ENCODE assay signal across 18 cellular contexts in genomic region chr22:17647452-17647851, GRCh38. TPM values are rescaled to one million over a fixed set of nuclear protein-coding genes. Genes with fewer than 3 reads are reported as not detected.
DNase-seq lines count a peak whose midpoint lies in the region; ATAC-seq, FAIRE-seq and TF ChIP-seq lines count a peak whose summit lies in the region.
"Had no signal": no experiment of that assay in that cellular context is flagged by ENCODE, and none has a peak within 500 bp of the region (broad histone marks: within the 10 kb centered on the region; RNA-seq: fewer than 3 reads in every experiment).

No MANE protein-coding gene starts in this region.

- TF ChIP-seq CTCF in OCI-LY3 (IDR thresholded peaks at IDR 0.05; ENCODE audit: low read depth, low read length) (no peak), astrocyte (IDR thresholded peaks at IDR 0.05; ENCODE audit: insufficient read depth, low read depth, low read length) (no peak), GM20000 (IDR thresholded peaks at IDR 0.05; ENCODE audit: extremely low read depth, missing control alignments) (no peak), upper lobe of right lung (IDR thresholded peaks at IDR 0.05) (no peak)

- intact Hi-C loops in head of caudate nucleus (cut with DNase I) (no loop called here), upper lobe of right lung (cut with DNase I) (no loop called here)

- H3K27ac ChIP-seq in OCI-LY3 (ENCODE audit: low read length) (peak overlapping the region; percentile 43), astrocyte (ENCODE audit: low read depth, low read length) (no peak overlapping the region), upper lobe of right lung (no peak overlapping the region)
- H3K27ac ChIP-seq: BLaER1, GM23248 had no signal

- FAIRE-seq in astrocyte (lab: Jason Lieb, UNC) = no peak
- FAIRE-seq: D721Med, G401.6, GM12891, GM19239 had no signal

- DNase-seq in stimulated activated naive CD8-positive, alpha-beta T cell treated with anti-CD3 and anti-CD28 coated beads, Interleukin-15, amount 100 ng/mL, for 72 hours = no peak
- no peak for DNase-seq in astrocyte (ENCODE audit: low read depth)
- no peak for DNase-seq in NOMO-1 treated with dmso at 0.1 percent for 144 hours (lab: John Stamatoyannopoulos, UW; ENCODE audit: unreplicated experiment)
- no peak for DNase-seq in head of caudate nucleus
- no peak for DNase-seq in GM20000 (ENCODE audit: low spot score)
- DNase-seq in upper lobe of right lung = no peak
- DNase-seq: 8988T; Caco-2; CD4-positive, CD25-positive, alpha-beta regulatory T cell had no signal

- no peak overlapping the region for H2AFZ ChIP-seq in OCI-LY3 (ENCODE audit: low read depth, low read length)
- H2AFZ ChIP-seq in astrocyte (ENCODE audit: low read depth, low read length) = no peak overlapping the region
- H2AFZ ChIP-seq: GM23248 had no signal

- peaks cover 13% of the 10 kb centered on the region for H3K36me3 ChIP-seq in OCI-LY3 (replicated peaks; ENCODE audit: low read depth, low read length)
- no peaks in the 10 kb centered on the region for H3K36me3 ChIP-seq in astrocyte (ENCODE audit: insufficient read depth, low read length)
- H3K36me3 ChIP-seq in upper lobe of right lung = no peaks in the 10 kb centered on the region
- H3K36me3 ChIP-seq: HAP-1 had no signal

- no peak for ATAC-seq in stimulated activated naive CD8-positive, alpha-beta T cell treated with anti-CD3 and anti-CD28 coated beads, Interleukin-15, amount 100 ng/mL, for 72 hours
- no peak for ATAC-seq in upper lobe of right lung

- H3K9me3 Mint-ChIP-seq in stimulated activated naive CD8-positive, alpha-beta T cell treated with anti-CD3 and anti-CD28 coated beads, Interleukin-15, Interleukin-2, amounts not matched to agents 100 ng/mL and 50 ng/mL, for 24 hours = no peaks in the 10 kb centered on the region
- H3K9me3 Mint-ChIP-seq in stimulated activated naive CD8-positive, alpha-beta T cell treated with anti-CD3 and anti-CD28 coated beads, Interleukin-15, amount 100 ng/mL, for 72 hours = no peaks in the 10 kb centered on the region
- H3K9me3 Mint-ChIP-seq in astrocyte (ENCODE audit: unreplicated experiment) = no peaks in the 10 kb centered on the region
- H3K9me3 Mint-ChIP-seq: CD4-positive, CD25-positive, alpha-beta regulatory T cell had no signal

- H3K4me1 Mint-ChIP-seq in stimulated activated naive CD8-positive, alpha-beta T cell treated with anti-CD3 and anti-CD28 coated beads, Interleukin-15, Interleukin-2, amounts not matched to agents 100 ng/mL and 50 ng/mL, for 24 hours (ENCODE audit: low read depth) = peaks cover 13% of the 10 kb centered on the region
- peaks cover 10% of the 10 kb centered on the region for H3K4me1 Mint-ChIP-seq in stimulated activated naive CD8-positive, alpha-beta T cell treated with anti-CD3 and anti-CD28 coated beads, Interleukin-15, amount 100 ng/mL, for 72 hours
- H3K4me1 Mint-ChIP-seq in astrocyte (ENCODE audit: low read depth, unreplicated experiment) = no peaks in the 10 kb centered on the region

- H3K4me3 ChIP-seq in OCI-LY3 (ENCODE audit: low read length) (no peak overlapping the region), astrocyte (ENCODE audit: insufficient read depth, low read depth, low read length) (no peak overlapping the region), upper lobe of right lung (no peak overlapping the region)
- H3K4me3 ChIP-seq: BLaER1, GM23248, HAP-1 had no signal

- H3K4me2 ChIP-seq in OCI-LY3 (ENCODE audit: low read length) = peak overlapping the region; percentile 21; the same call in 1 of the 2 replicates
- no peak overlapping the region for H3K4me2 ChIP-seq in astrocyte (ENCODE audit: low read length)
- H3K4me2 ChIP-seq: BLaER1 had no signal

- peaks cover 12% of the 10 kb centered on the region for H3K36me3 Mint-ChIP-seq in stimulated activated naive CD8-positive, alpha-beta T cell treated with anti-CD3 and anti-CD28 coated beads, Interleukin-15, Interleukin-2, amounts not matched to agents 100 ng/mL and 50 ng/mL, for 24 hours (ENCODE audit: low read depth)
- no peaks in the 10 kb centered on the region for H3K36me3 Mint-ChIP-seq in astrocyte (ENCODE audit: low read depth, unreplicated experiment)

- H3K27me3 Mint-ChIP-seq in stimulated activated naive CD8-positive, alpha-beta T cell treated with anti-CD3 and anti-CD28 coated beads, Interleukin-15, Interleukin-2, amounts not matched to agents 100 ng/mL and 50 ng/mL, for 24 hours = no peaks in the 10 kb centered on the region
- no peaks in the 10 kb centered on the region for H3K27me3 Mint-ChIP-seq in stimulated activated naive CD8-positive, alpha-beta T cell treated with anti-CD3 and anti-CD28 coated beads, Interleukin-15, amount 100 ng/mL, for 72 hours
- H3K27me3 Mint-ChIP-seq in astrocyte (ENCODE audit: low read depth, unreplicated experiment) = no peaks in the 10 kb centered on the region
- H3K27me3 Mint-ChIP-seq: CD4-positive, CD25-positive, alpha-beta regulatory T cell had no signal

- H3K79me2 ChIP-seq in OCI-LY3 (ENCODE audit: low read length) = peaks cover 35% of the 10 kb centered on the region
- H3K79me2 ChIP-seq in astrocyte (ENCODE audit: insufficient read depth, low read length) = peaks cover 42% of the 10 kb centered on the region

- H3K4me3 Mint-ChIP-seq in stimulated activated naive CD8-positive, alpha-beta T cell treated with anti-CD3 and anti-CD28 coated beads, Interleukin-15, Interleukin-2, amounts not matched to agents 100 ng/mL and 50 ng/mL, for 24 hours = no peak overlapping the region
- no peak overlapping the region for H3K4me3 Mint-ChIP-seq in stimulated activated naive CD8-positive, alpha-beta T cell treated with anti-CD3 and anti-CD28 coated beads, Interleukin-15, amount 100 ng/mL, for 72 hours
- H3K4me3 Mint-ChIP-seq in astrocyte (ENCODE audit: unreplicated experiment) = no peak overlapping the region
- H3K4me3 Mint-ChIP-seq: CD4-positive, CD25-positive, alpha-beta regulatory T cell had no signal

- H3K9me3 ChIP-seq in OCI-LY3 (ENCODE audit: insufficient read depth, low read length) (no peaks in the 10 kb centered on the region), astrocyte (ENCODE audit: insufficient read depth, low read depth, low read length) (no peaks in the 10 kb centered on the region), upper lobe of right lung (no peaks in the 10 kb centered on the region)
- H3K9me3 ChIP-seq: Caco-2, HAP-1 had no signal

- H4K20me1 ChIP-seq in OCI-LY3 (ENCODE audit: insufficient read depth, low read length) (no peaks in the 10 kb centered on the region), astrocyte (ENCODE audit: insufficient read depth, low read length) (peaks cover 5% of the 10 kb centered on the region)

- H3K27me3 ChIP-seq in OCI-LY3 (ENCODE audit: low read depth, low read length) = no peaks in the 10 kb centered on the region
- no peaks in the 10 kb centered on the region for H3K27me3 ChIP-seq in astrocyte (ENCODE audit: insufficient read depth, low read length)
- H3K27me3 ChIP-seq in upper lobe of right lung = no peaks in the 10 kb centered on the region
- H3K27me3 ChIP-seq: BLaER1 had no signal

- peak overlapping the region; percentile 32 for H3K27ac Mint-ChIP-seq in stimulated activated naive CD8-positive, alpha-beta T cell treated with anti-CD3 and anti-CD28 coated beads, Interleukin-15, Interleukin-2, amounts not matched to agents 100 ng/mL and 50 ng/mL, for 24 hours
- H3K27ac Mint-ChIP-seq in stimulated activated naive CD8-positive, alpha-beta T cell treated with anti-CD3 and anti-CD28 coated beads, Interleukin-15, amount 100 ng/mL, for 72 hours = no peak overlapping the region
- H3K27ac Mint-ChIP-seq in astrocyte (ENCODE audit: unreplicated experiment) = peak overlapping the region; percentile 53

- H3K4me1 ChIP-seq in OCI-LY3 (ENCODE audit: low read length) (peaks cover 26% of the 10 kb centered on the region), astrocyte (ENCODE audit: insufficient read depth, low read length) (no peaks in the 10 kb centered on the region), upper lobe of right lung (peaks cover 14% of the 10 kb centered on the region)
- H3K4me1 ChIP-seq: BLaER1, Caco-2 had no signal

- H3K9ac ChIP-seq in OCI-LY3 (ENCODE audit: low read length) (no peak overlapping the region), astrocyte (ENCODE audit: low read length) (no peak overlapping the region)
- H3K9ac ChIP-seq: BLaER1, GM23248 had no signal

RNA-seq across cellular contexts. Expression of gene BCL2L13, which starts 8.9 kb away (rescaled TPM):
- total RNA-seq in astrocyte = 69.0 and 74.0 TPM in 2 replicates
- 40.8 TPM for total RNA-seq in upper lobe of right lung

RNA-seq across cellular contexts. Expression of gene ATP6V1E1, which starts 18.9 kb away (rescaled TPM):
- 153 and 160 TPM in 2 replicates for total RNA-seq in astrocyte
- 133 TPM for total RNA-seq in upper lobe of right lung

Comparison
In these comparisons a context has a peak if more than half of its experiments do, and no peak if none do; other contexts are left out.
1. H3K27ac Mint-ChIP-seq: peak in stimulated activated naive CD8-positive, alpha-beta T cell treated with anti-CD3 and anti-CD28 coated beads, Interleukin-15, Interleukin-2, amounts not matched to agents 100 ng/mL and 50 ng/mL, for 24 hours (single experiment) and astrocyte (single experiment); none in stimulated activated naive CD8-positive, alpha-beta T cell treated with anti-CD3 and anti-CD28 coated beads, Interleukin-15, amount 100 ng/mL, for 72 hours (0 of 2).